ENCODE assay signal across 8 cellular contexts in genomic region chr3:149752051-149752787, GRCh38. TPM values are rescaled to one million over a fixed set of nuclear protein-coding genes. Genes with fewer than 3 reads are reported as not detected.
DNase-seq lines count a peak whose midpoint lies in the region; TF ChIP-seq lines count a peak whose summit lies in the region.

TSS of gene COMMD2 (minus strand) at chr3:149752489. CDS start at chr3:149752444, 45 bp downstream.

- TF ChIP-seq EP300 in ovary (IDR thresholded peaks at IDR 0.05), result no peak

- peak; percentile 44 for TF ChIP-seq POLR2A in ovary (IDR thresholded peaks at IDR 0.05)
- TF ChIP-seq POLR2A in thyroid gland (IDR thresholded peaks at IDR 0.05), result peak in 1 of 2 donors; percentile 68

- H3K4me1 Mint-ChIP-seq in HFFc6 (ENCODE audit: low read depth), result peaks cover 32% of the 10 kb centered on the region
- peaks cover 33% of the 10 kb centered on the region for H3K4me1 Mint-ChIP-seq in activated naive CD8-positive, alpha-beta T cell (ENCODE audit: low read depth)

- no peaks in the 10 kb centered on the region for H3K9me3 Mint-ChIP-seq in HFFc6
- H3K9me3 Mint-ChIP-seq in activated naive CD8-positive, alpha-beta T cell (ENCODE audit: low read depth), result no peaks in the 10 kb centered on the region

- DNase-seq in GM10266 (ENCODE audit: extremely low spot score) (peak; percentile 71), HFFc6 (peak; percentile 79), NAMALWA (ENCODE audit: low spot score) (peak; percentile 96), SKM-1 (lab: John Stamatoyannopoulos, UW; ENCODE audit: unreplicated experiment) (peak; percentile 69), head of caudate nucleus (peak; percentile 61 to 89 (median 77)), ovary (peak; percentile 64 to 83 (median 72)), thyroid gland (peak; percentile 66 to 69)

- peaks cover 6% of the 10 kb centered on the region; the same call in 1 of the 2 replicates for H3K27me3 Mint-ChIP-seq in HFFc6 (ENCODE audit: insufficient read depth)
- H3K27me3 Mint-ChIP-seq in activated naive CD8-positive, alpha-beta T cell, result no peaks in the 10 kb centered on the region

- TF ChIP-seq CTCF in GM10266 (IDR thresholded peaks at IDR 0.05; ENCODE audit: control insufficient read depth, insufficient read depth, low read depth, missing control alignments) (peak; percentile 18), HFFc6 (IDR thresholded peaks at IDR 0.05) (peak; percentile 75), ovary (IDR thresholded peaks at IDR 0.05) (peak in 1 of 3 donors; percentile 24), thyroid gland (IDR thresholded peaks at IDR 0.05) (peak in 4 of 6 experiments; percentile 6 to 38 (median 26))

- H3K27ac ChIP-seq in ovary, result peak within 1 kb of the TSS in 1 of 2 donors; percentile 51
- H3K27ac ChIP-seq in thyroid gland, result peak within 1 kb of the TSS; percentile 14 to 59 (median 57)

- H3K4me1 ChIP-seq in ovary (ENCODE audit: insufficient read depth) (no peaks in the 10 kb centered on the region), thyroid gland (peaks cover 0 to 6% of the 10 kb centered on the region in 2 donors)

- intact Hi-C loops in head of caudate nucleus (cut with DNase I) (no loop called here), ovary (cut with DNase I) (no loop called here), thyroid gland (cut with DNase I) (no loop called here)

- H3K4me3 ChIP-seq in ovary, result peak within 1 kb of the TSS; percentile 81
- peak within 1 kb of the TSS; percentile 25 to 65 (median 61) for H3K4me3 ChIP-seq in thyroid gland (replicated peaks in 1 of 3)

- peaks cover 28% of the 10 kb centered on the region for H3K36me3 Mint-ChIP-seq in HFFc6 (ENCODE audit: low read depth)
- H3K36me3 Mint-ChIP-seq in activated naive CD8-positive, alpha-beta T cell, result peaks cover 6% of the 10 kb centered on the region

- peak within 1 kb of the TSS; percentile 91 for H3K27ac Mint-ChIP-seq in HFFc6
- H3K27ac Mint-ChIP-seq in activated naive CD8-positive, alpha-beta T cell, result peak within 1 kb of the TSS; percentile 91

- H3K9me3 ChIP-seq in ovary (no peaks in the 10 kb centered on the region), thyroid gland (no peaks in the 10 kb centered on the region)

- peak within 1 kb of the TSS; percentile 99 for H3K4me3 Mint-ChIP-seq in HFFc6
- H3K4me3 Mint-ChIP-seq in activated naive CD8-positive, alpha-beta T cell, result peak within 1 kb of the TSS; percentile 96

- H3K27me3 ChIP-seq in ovary (no peaks in the 10 kb centered on the region), thyroid gland (no peaks in the 10 kb centered on the region)

- WGBS in ovary, 3 donors, result 0 to 1% (median 0%) methylated on average over 52 of the region's 52 CpGs
- WGBS in thyroid gland, 2 donors, result 0% methylated on average over 33 to 49 of the region's 52 CpGs

- no peaks in the 10 kb centered on the region for H3K36me3 ChIP-seq in ovary
- peaks cover 0 to 4% of the 10 kb centered on the region in 2 donors for H3K36me3 ChIP-seq in thyroid gland

RNA-seq across cellular contexts. Expression of gene COMMD2, which starts in this region (rescaled TPM):
- total RNA-seq in HFFc6 (2021; fragmentation: NEBNext Ultra II Directional; extraction: Animal tissue kit (Norgen Biotek cat#: 25700)), result 10 to 100 TPM; 27.0 to 32.8 (median 31.5) TPM
- total RNA-seq in ovary, result 10 to 100 TPM; 19.8 to 40.9 (median 35.2) TPM
- 10 to 100 TPM; 15.6 to 31.2 TPM for polyA plus RNA-seq in ovary
- 10 to 100 TPM; 36.4 to 56.5 (median 45.6) TPM for total RNA-seq in thyroid gland
